Comparison of ENCODE assay signal across 8 cellular contexts in genomic region chr6:151391471-151392428, GRCh38. TPM values are rescaled to one million over a fixed set of nuclear protein-coding genes. Genes with fewer than 3 reads are reported as not detected.
DNase-seq lines count a peak whose midpoint lies in the region; ATAC-seq and TF ChIP-seq lines count a peak whose summit lies in the region.

ZBTB2 (minus strand) TSS chr6:151391559; CDS start chr6:151373637, 17,922 bp downstream.

- TF ChIP-seq CTCF in lower lobe of right lung (IDR thresholded peaks at IDR 0.05) = no peak

- POLR2A ChIA-PET in activated CD4-positive, alpha-beta memory T cell treated with anti-CD3 and anti-CD28 coated beads, Interleukin-2, amount 10 ng/mL, durations not matched to agents 7 days and 5 days (lab: Charles Lee) = interaction anchor here (2.1 to 10.6 kb wide), 4 partner anchors 16 to 61 kb away, joined by 6 to 247 read pairs (median 38); partner anchors contain the start of gene RMND1

- DNase-seq in NCI-H1694 treated with DMSO at 0.1 percent for 48 hours (lab: John Stamatoyannopoulos, UW) (peak; percentile 3), NCI-H1694 (lab: John Stamatoyannopoulos, UW) (no peak), NCI-H748 (lab: John Stamatoyannopoulos, UW; ENCODE audit: unreplicated experiment) (peak; percentile 90), lower lobe of right lung (peak; percentile 78)
- peak; percentile 69 for DNase-seq in activated CD4-positive, alpha-beta memory T cell treated with anti-CD3 and anti-CD28 coated beads, Interleukin-2, amount 10 ng/mL, durations not matched to agents 7 days and 5 days
- peak; percentile 41 to 43 for DNase-seq in stimulated activated CD4-positive, alpha-beta T cell treated with anti-CD3 and anti-CD28 coated beads, Interleukin-4, amount 100 ng/mL, for 48 hours (ENCODE audit: low read depth in 2 of 2)

- peak within 1 kb of the TSS; percentile 98 for H3K4me3 Mint-ChIP-seq in activated CD4-positive, alpha-beta memory T cell treated with anti-CD3 and anti-CD28 coated beads, Interleukin-2, amount 10 ng/mL, durations not matched to agents 7 days and 5 days

- no peaks in the 10 kb centered on the region for H3K9me3 ChIP-seq in ectodermal cell (ENCODE audit: control insufficient read depth, low read length)
- H3K9me3 ChIP-seq in lower lobe of right lung = no peaks in the 10 kb centered on the region

- peaks cover 18% of the 10 kb centered on the region for H3K4me1 ChIP-seq in ectodermal cell (ENCODE audit: control insufficient read depth, insufficient read depth, low read length)
- H3K4me1 ChIP-seq in lower lobe of right lung = peaks cover 58% of the 10 kb centered on the region

- H3K36me3 Mint-ChIP-seq in activated CD4-positive, alpha-beta memory T cell treated with anti-CD3 and anti-CD28 coated beads, Interleukin-2, amount 10 ng/mL, durations not matched to agents 7 days and 5 days (ENCODE audit: low read depth) = peaks cover 35% of the 10 kb centered on the region

- CTCF ChIA-PET in activated CD4-positive, alpha-beta memory T cell treated with anti-CD3 and anti-CD28 coated beads, Interleukin-2, amount 10 ng/mL, durations not matched to agents 7 days and 5 days (lab: Charles Lee) = interaction anchor here (0.9 kb wide), 1 partner anchor 22 kb away, joined by 3 read pairs; no protein-coding TSS in a partner anchor

- H3K27ac Mint-ChIP-seq in activated CD4-positive, alpha-beta memory T cell treated with anti-CD3 and anti-CD28 coated beads, Interleukin-2, amount 10 ng/mL, durations not matched to agents 7 days and 5 days = peak within 1 kb of the TSS; percentile 99

- H3K27me3 ChIP-seq in ectodermal cell (ENCODE audit: control insufficient read depth, insufficient read depth, low read length, poor library complexity, severe bottlenecking) (no peaks in the 10 kb centered on the region), lower lobe of right lung (ENCODE audit: low read depth) (no peaks in the 10 kb centered on the region)

- peak within 1 kb of the TSS; percentile 100 for H3K27ac ChIP-seq in ectodermal cell (ENCODE audit: insufficient read depth, low read depth, low read length, poor library complexity, severe bottlenecking)
- peak within 1 kb of the TSS; percentile 99 for H3K27ac ChIP-seq in lower lobe of right lung

- no peaks in the 10 kb centered on the region for H3K9me3 Mint-ChIP-seq in activated CD4-positive, alpha-beta memory T cell treated with anti-CD3 and anti-CD28 coated beads, Interleukin-2, amount 10 ng/mL, durations not matched to agents 7 days and 5 days

- intact Hi-C loops in lower lobe of right lung (cut with DNase I) = no loop called here

- H3K36me3 ChIP-seq in ectodermal cell (ENCODE audit: control insufficient read depth, insufficient read depth, low read length) = no peaks in the 10 kb centered on the region
- H3K36me3 ChIP-seq in lower lobe of right lung = no peaks in the 10 kb centered on the region

- peak; percentile 18 for ATAC-seq in HG03060 (IDR thresholded peaks at IDR 0.05; ENCODE audit: low read depth, unreplicated experiment)
- ATAC-seq in lower lobe of right lung = peak; percentile 3 to 28

- H3K4me3 ChIP-seq in ectodermal cell (ENCODE audit: insufficient read depth, low read depth, low read length) (peak within 1 kb of the TSS; percentile 94), lower lobe of right lung (peak within 1 kb of the TSS; percentile 84)

- H3K4me1 Mint-ChIP-seq in activated CD4-positive, alpha-beta memory T cell treated with anti-CD3 and anti-CD28 coated beads, Interleukin-2, amount 10 ng/mL, durations not matched to agents 7 days and 5 days = peaks cover 64% of the 10 kb centered on the region

- no peaks in the 10 kb centered on the region for H3K27me3 Mint-ChIP-seq in activated CD4-positive, alpha-beta memory T cell treated with anti-CD3 and anti-CD28 coated beads, Interleukin-2, amount 10 ng/mL, durations not matched to agents 7 days and 5 days

- 1% methylated on average over 46 to 49 of the region's 57 CpGs for WGBS in ectodermal cell, 2 experiments

RNA-seq across cellular contexts. Expression of gene ZBTB2, which starts in this region (rescaled TPM):
- 10 to 100 TPM; 23.5 to 23.8 TPM for total RNA-seq in activated CD4-positive, alpha-beta memory T cell treated with anti-CD3 and anti-CD28 coated beads, Interleukin-2, amount 10 ng/mL, durations not matched to agents 7 days and 5 days
- 15.2 TPM for polyA plus RNA-seq in ectodermal cell (2013, experiment 1 of 4)
- 18.1 TPM for polyA plus RNA-seq in ectodermal cell (2013, experiment 2 of 4)
- 13.8 TPM for polyA plus RNA-seq in ectodermal cell (2013, experiment 3 of 4)
- 14.6 TPM for polyA plus RNA-seq in ectodermal cell (2013, experiment 4 of 4)
- 10.3 TPM for total RNA-seq in lower lobe of right lung
